Comparison of ENCODE assay signal across 26 cellular contexts in genomic region chr4:166067915-166068314, GRCh38.
"Had no signal": no experiment of that assay in that cellular context is flagged by ENCODE, and none has a peak within 500 bp of the region (broad histone marks: within the 10 kb centered on the region; RNA-seq: fewer than 3 reads in every experiment).

No MANE protein-coding gene starts in this region.

- H3K36me3 ChIP-seq: stomach, suprapubic skin, thoracic aorta, thyroid gland, tibial artery, tibial nerve, transverse colon, upper lobe of left lung, upper lobe of right lung, uterus, vagina had no signal

- H3K4me3 ChIP-seq: stomach, suprapubic skin, testis, thoracic aorta, thyroid gland, tibial artery, tibial nerve, transverse colon, upper lobe of left lung, upper lobe of right lung, uterus, vagina had no signal

- H3K27ac ChIP-seq: stomach, suprapubic skin, testis, thoracic aorta, thyroid gland, tibial artery, tibial nerve, transverse colon, upper lobe of left lung, upper lobe of right lung, uterus, vagina had no signal

- ATAC-seq: stimulated activated effector memory CD8-positive, alpha-beta T cell treated with anti-CD3 and anti-CD28 coated beads, Interleukin-12 subunit alpha, Interleukin-12 subunit beta, amount 100 ng/mL, for 72 hours; stimulated activated memory B cell treated with anti-CD40 and anti-IgM and Interleukin-4, amounts not matched to agents 10 μg/mL and 1 μg/mL and 100 μg/mL, for 72 hours; stimulated activated naive B cell treated with anti-CD40 and anti-IgM and Interleukin-4, amounts not matched to agents 10 μg/mL and 1 μg/mL and 100 μg/mL, for 72 hours; stimulated activated naive CD8-positive, alpha-beta T cell treated with anti-CD3 and anti-CD28 coated beads, Interleukin-15, amount 100 ng/mL, for 72 hours; stimulated activated naive CD8-positive, alpha-beta T cell treated with anti-CD3 and anti-CD28 coated beads, Interleukin-15, Interleukin-2, amounts not matched to agents 100 U/mL and 50 U/mL, for 24 hours; upper lobe of right lung had no signal

- H3K27me3 ChIP-seq: stomach, suprapubic skin, testis, thyroid gland, tibial artery, tibial nerve, transverse colon, upper lobe of left lung, upper lobe of right lung, uterus, vagina had no signal

- H3K9me3 ChIP-seq: stomach, suprapubic skin, testis, thoracic aorta, thyroid gland, tibial artery, transverse colon, upper lobe of left lung, upper lobe of right lung, uterus, vagina had no signal

- DNase-seq: stimulated activated CD4-positive, alpha-beta T cell treated with anti-CD3 and anti-CD28 coated beads, Interleukin-2, amount 100 ng/mL, for 48 hours; stimulated activated CD4-positive, alpha-beta T cell treated with anti-CD3 and anti-CD28 coated beads, Interleukin-4, amount 100 ng/mL, for 1 hour; stimulated activated CD4-positive, alpha-beta T cell treated with anti-CD3 and anti-CD28 coated beads, Interleukin-4, amount 100 ng/mL, for 24 hours; stimulated activated CD4-positive, alpha-beta T cell treated with anti-CD3 and anti-CD28 coated beads, Interleukin-4, amount 100 ng/mL, for 4 hours; stimulated activated CD8-positive, alpha-beta memory T cell treated with anti-CD3 and anti-CD28 coated beads, Interleukin-4, amount 100 ng/mL, for 48 hours; stimulated activated naive B cell treated with anti-CD40 and anti-IgM and Interleukin-4, amounts not matched to agents 10 μg/mL and 1 μg/mL and 100 μg/mL, for 72 hours; stimulated activated naive CD4-positive, alpha-beta T cell; stimulated activated naive CD4-positive, alpha-beta T cell treated with Interleukin-2 at 50 U/mL for 16 hours; stimulated activated naive CD8-positive, alpha-beta T cell treated with anti-CD3 and anti-CD28 coated beads, Interleukin-15, amount 100 ng/mL, for 72 hours; stimulated activated naive CD8-positive, alpha-beta T cell treated with anti-CD3 and anti-CD28 coated beads, Interleukin-15, Interleukin-2, amounts not matched to agents 100 U/mL and 50 U/mL, for 24 hours; stomach; substantia nigra; testis; thyroid gland; tibial artery; transverse colon; trophoblast cell; upper lobe of left lung; upper lobe of right lung; uterus had no signal

- H3K4me1 ChIP-seq: stomach, testis, thyroid gland, tibial artery, tibial nerve, transverse colon, upper lobe of left lung, upper lobe of right lung, uterus, vagina had no signal
